ENCODE assay signal across 8 cellular contexts in the genomic region with DNA sequence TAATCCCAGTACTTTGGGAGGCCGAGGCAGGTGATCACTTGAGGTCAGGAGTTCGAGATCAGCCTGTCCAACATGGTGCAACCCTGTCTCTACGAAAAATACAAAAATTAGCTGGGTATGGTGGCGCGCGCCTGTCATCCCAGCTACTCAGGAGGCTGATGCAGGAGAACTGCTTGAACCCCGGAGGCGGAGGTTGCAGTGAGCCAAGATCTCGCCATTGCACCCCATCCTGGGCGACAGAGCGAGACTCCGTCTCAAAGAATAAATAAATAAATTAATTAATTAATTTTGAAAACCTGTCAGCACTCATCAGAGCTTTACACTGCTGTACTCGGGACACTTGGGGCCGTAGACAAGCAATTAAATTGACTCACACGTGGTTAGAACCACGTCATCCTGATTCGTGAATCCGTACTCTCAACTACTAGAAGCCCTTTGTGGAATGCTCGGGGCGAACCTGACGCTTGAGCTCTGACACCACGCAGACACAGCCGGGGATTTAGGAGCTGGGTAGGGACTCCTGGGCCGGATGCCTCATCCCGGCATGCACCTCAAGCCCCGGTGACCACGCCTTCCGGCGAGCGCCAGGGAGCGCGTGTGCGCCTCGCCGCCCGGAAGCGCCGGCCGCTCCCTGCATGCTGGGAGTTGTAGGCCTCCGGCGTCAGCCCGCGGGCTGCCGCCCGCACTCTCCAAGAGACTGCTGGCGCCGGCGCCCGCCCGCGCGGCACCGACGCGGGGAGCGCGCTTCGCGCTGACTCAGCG. TPM values are rescaled to one million over a fixed set of nuclear protein-coding genes. Genes with fewer than 3 reads are reported as not detected.
DNase-seq lines count a peak whose midpoint lies in the region; ATAC-seq and TF ChIP-seq lines count a peak whose summit lies in the region.

A gene with protein sequence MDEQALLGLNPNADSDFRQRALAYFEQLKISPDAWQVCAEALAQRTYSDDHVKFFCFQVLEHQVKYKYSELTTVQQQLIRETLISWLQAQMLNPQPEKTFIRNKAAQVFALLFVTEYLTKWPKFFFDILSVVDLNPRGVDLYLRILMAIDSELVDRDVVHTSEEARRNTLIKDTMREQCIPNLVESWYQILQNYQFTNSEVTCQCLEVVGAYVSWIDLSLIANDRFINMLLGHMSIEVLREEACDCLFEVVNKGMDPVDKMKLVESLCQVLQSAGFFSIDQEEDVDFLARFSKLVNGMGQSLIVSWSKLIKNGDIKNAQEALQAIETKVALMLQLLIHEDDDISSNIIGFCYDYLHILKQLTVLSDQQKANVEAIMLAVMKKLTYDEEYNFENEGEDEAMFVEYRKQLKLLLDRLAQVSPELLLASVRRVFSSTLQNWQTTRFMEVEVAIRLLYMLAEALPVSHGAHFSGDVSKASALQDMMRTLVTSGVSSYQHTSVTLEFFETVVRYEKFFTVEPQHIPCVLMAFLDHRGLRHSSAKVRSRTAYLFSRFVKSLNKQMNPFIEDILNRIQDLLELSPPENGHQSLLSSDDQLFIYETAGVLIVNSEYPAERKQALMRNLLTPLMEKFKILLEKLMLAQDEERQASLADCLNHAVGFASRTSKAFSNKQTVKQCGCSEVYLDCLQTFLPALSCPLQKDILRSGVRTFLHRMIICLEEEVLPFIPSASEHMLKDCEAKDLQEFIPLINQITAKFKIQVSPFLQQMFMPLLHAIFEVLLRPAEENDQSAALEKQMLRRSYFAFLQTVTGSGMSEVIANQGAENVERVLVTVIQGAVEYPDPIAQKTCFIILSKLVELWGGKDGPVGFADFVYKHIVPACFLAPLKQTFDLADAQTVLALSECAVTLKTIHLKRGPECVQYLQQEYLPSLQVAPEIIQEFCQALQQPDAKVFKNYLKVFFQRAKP (plus strand): TSS at position 685 of the 762 bp plus-strand sequence. CDS start 5,644 bp downstream, outside the sequence.

- peak within 1 kb of the TSS; percentile 95 to 98 for H3K27ac Mint-ChIP-seq in T-cell

- POLR2A ChIA-PET in T-cell (lab: Charles Lee) = interaction anchor here in 1 of 2 donors (0.6 kb wide), 1 partner anchor 9 kb away, joined by 3 read pairs; no protein-coding TSS in a partner anchor

- H3K9me3 ChIP-seq in heart right ventricle (no peaks in the 10 kb centered on the region), upper lobe of right lung (no peaks in the 10 kb centered on the region)

- H3K27ac ChIP-seq in heart right ventricle (peak within 1 kb of the TSS; percentile 84 to 99 (median 97)), upper lobe of right lung (peak within 1 kb of the TSS; percentile 96)

- DNase-seq in NCI-H146 (lab: John Stamatoyannopoulos, UW) = peak; percentile 97
- peak; percentile 81 to 95 (median 92) for DNase-seq in T-cell
- peak; percentile 97 for DNase-seq in amniotic epithelial cell (ENCODE audit: low read depth)
- DNase-seq in heart right ventricle = peak; percentile 93 to 95
- peak; percentile 84 to 98 (median 90) for DNase-seq in posterior cingulate gyrus
- peak; percentile 98 for DNase-seq in upper lobe of right lung

- no peaks in the 10 kb centered on the region for H3K27me3 Mint-ChIP-seq in T-cell

- H3K4me1 ChIP-seq in heart right ventricle (peaks cover 0 to 22% (median 9%) of the 10 kb centered on the region in 9 donors), upper lobe of right lung (peaks cover 11% of the 10 kb centered on the region)

- peak within 1 kb of the TSS; percentile 68 to 100 (median 96) for H3K4me3 ChIP-seq in heart right ventricle
- peak within 1 kb of the TSS; percentile 98 for H3K4me3 ChIP-seq in upper lobe of right lung

- H3K36me3 ChIP-seq in heart right ventricle = no peaks in the 10 kb centered on the region
- H3K36me3 ChIP-seq in upper lobe of right lung = no peaks in the 10 kb centered on the region

- H3K27me3 ChIP-seq in heart right ventricle = no peaks in the 10 kb centered on the region
- no peaks in the 10 kb centered on the region for H3K27me3 ChIP-seq in upper lobe of right lung

- TF ChIP-seq CTCF in heart right ventricle (IDR thresholded peaks at IDR 0.05) (peak in 1 of 9 donors; percentile 22), upper lobe of right lung (IDR thresholded peaks at IDR 0.05) (no peak)

- H3K4me1 Mint-ChIP-seq in T-cell = peaks cover 33 to 39% (median 38%) of the 10 kb centered on the region in 3 donors

- ATAC-seq in HG02870 (IDR thresholded peaks at IDR 0.05; ENCODE audit: unreplicated experiment) (peak; percentile 95), T-cell (replicated peaks in 1 of 4) (peak; percentile 94 to 98 (median 96)), heart right ventricle (peak; percentile 96 to 99 (median 98)), upper lobe of right lung (peak; percentile 97)

- intact Hi-C loops in heart right ventricle (cut with DNase I) = loop anchor here in 1 of 10 donors (10.0 kb wide), 1 partner anchor 559 kb away; a partner anchor contains a TSS
- intact Hi-C loops in posterior cingulate gyrus (cut with DNase I) = loop anchor here (2.0 to 5.0 kb wide), 2 partner anchors 49 to 562 kb away; a partner anchor contains a TSS
- intact Hi-C loops in upper lobe of right lung (cut with DNase I) = no loop called here

- TF ChIP-seq POLR2A in GM15510 (IDR thresholded peaks at IDR 0.05; ENCODE audit: borderline replicate concordance, extremely low read depth, insufficient read length) = peak; percentile 95

- CTCF ChIA-PET in T-cell (lab: Charles Lee) = interaction anchor here in 1 of 2 donors (0.9 kb wide), 1 partner anchor 13 kb away, joined by 4 read pairs; a partner anchor contains a TSS

- no peaks in the 10 kb centered on the region for H3K36me3 Mint-ChIP-seq in T-cell

- no peaks in the 10 kb centered on the region for H3K9me3 Mint-ChIP-seq in T-cell

- WGBS in heart right ventricle, 2 donors = 12 to 14% methylated on average over 53 to 60 of the region's 60 CpGs

- H3K4me3 Mint-ChIP-seq in T-cell = peak within 1 kb of the TSS; percentile 91 to 97 (median 97)

RNA-seq across cellular contexts. Expression of the gene that starts here (rescaled TPM):
- 10 to 100 TPM; 53.9 to 94.2 (median 81.3) TPM for total RNA-seq in T-cell
- 10 to 100 TPM; 15.2 to 31.6 (median 20.1) TPM for total RNA-seq in heart right ventricle
- 10 to 100 TPM in 1 of 2 donors, 1 to 10 TPM in 1; 8.6 to 15.0 TPM for polyA plus RNA-seq in heart right ventricle
- 65.8 TPM for total RNA-seq in upper lobe of right lung

Comparison
In these comparisons a context has a peak if more than half of its experiments do, and no peak if none do; other contexts are left out.
1. Peak in every context shown above with its lines: DNase-seq, ATAC-seq, H3K4me3 ChIP-seq and H3K27ac ChIP-seq.